ENCODE assay signal across 32 cellular contexts in genomic region chr7:109986701-109987100, GRCh38.
"Had no signal": no experiment of that assay in that cellular context is flagged by ENCODE, and none has a peak within 500 bp of the region (broad histone marks: within the 10 kb centered on the region; RNA-seq: fewer than 3 reads in every experiment).

No MANE protein-coding gene starts in this region.

- H3K27ac ChIP-seq: breast epithelium, epithelial cell of prostate, gastrocnemius medialis, hepatocyte, parathyroid adenoma, psoas muscle, thoracic aorta, uterus had no signal

- H3K27me3 ChIP-seq: breast epithelium, gastrocnemius medialis, hepatocyte, uterus had no signal

- H3K79me2 ChIP-seq: hepatocyte, parathyroid adenoma had no signal

- ATAC-seq: activated T-helper 17 cell treated with anti-CD3 and anti-CD28 coated beads, Interleukin-2, amount 50 U/mL, for 72 hours; gastrocnemius medialis; left cardiac atrium; psoas muscle; right cardiac atrium; stimulated activated effector memory CD8-positive, alpha-beta T cell treated with anti-CD3 and anti-CD28 coated beads, Interleukin-12 subunit alpha, Interleukin-12 subunit beta, amount 100 ng/mL, for 72 hours had no signal

- H3K4me1 ChIP-seq: breast epithelium, gastrocnemius medialis, parathyroid adenoma, psoas muscle, uterus had no signal

- H3K27ac Mint-ChIP-seq: activated T-cell treated with anti-CD3 and anti-CD28 coated beads, Interleukin-2, amount 50 U/mL, for 24 hours; activated T-helper 17 cell treated with anti-CD3 and anti-CD28 coated beads, Interleukin-2, amount 50 U/mL, for 72 hours; naive B cell; nephron progenitor cell; stimulated activated effector memory CD8-positive, alpha-beta T cell treated with anti-CD3 and anti-CD28 coated beads, Interleukin-12 subunit alpha, Interleukin-12 subunit beta, amount 100 ng/mL, for 72 hours; stimulated activated naive CD8-positive, alpha-beta T cell treated with anti-CD3 and anti-CD28 coated beads, Interleukin-15, Interleukin-2, amounts not matched to agents 100 ng/mL and 50 ng/mL, for 24 hours; T-helper 2 cell treated with Interferon-gamma antibody and Interleukin-4, amounts not matched to agents 5 μg/mL and 100 μg/mL, for 36 hours had no signal

- H3K4me2 ChIP-seq: hepatocyte had no signal

- DNase-seq: activated CD4-positive, alpha-beta T cell treated with anti-CD3 and anti-CD28 coated beads for 4 hours; activated CD4-positive, alpha-beta T cell treated with anti-CD3 and anti-CD28 coated beads, Interleukin-2, amount 50 U/mL, for 48 hours; activated CD4-positive, CD25-positive, alpha-beta regulatory T cell; activated CD8-positive, alpha-beta memory T cell treated with anti-CD3 and anti-CD28 coated beads for 24 hours; activated gamma-delta T cell treated with Interleukin-2 at 50 U/mL for 16 hours; activated naive CD4-positive, alpha-beta T cell treated with anti-CD3 and anti-CD28 coated beads, Interleukin-2, amount 50 U/mL, for 16 hours; activated T-cell treated with anti-CD3 and anti-CD28 coated beads, Interleukin-2, amount 50 U/mL, for 24 hours; amniotic stem cell; central memory CD4-positive, alpha-beta T cell; effector CD8-positive, alpha-beta T cell; gastrocnemius medialis; islet precursor cell; left cardiac atrium; mammary epithelial cell; naive B cell; nephron progenitor cell; nucleus accumbens; psoas muscle; right cardiac atrium; stimulated activated CD4-positive, alpha-beta T cell treated with anti-CD3 and anti-CD28 coated beads, Interleukin-4, amount 100 ng/mL, for 24 hours; T-helper 1 cell; trophoblast cell; uterus had no signal

- H3K4me3 ChIP-seq: breast epithelium, gastrocnemius medialis, hepatocyte, psoas muscle, thoracic aorta, uterus had no signal

- H3K4me1 Mint-ChIP-seq: activated T-helper 17 cell treated with anti-CD3 and anti-CD28 coated beads, Interleukin-2, amount 50 U/mL, for 72 hours; naive B cell; nephron progenitor cell; stimulated activated effector memory CD8-positive, alpha-beta T cell treated with anti-CD3 and anti-CD28 coated beads, Interleukin-12 subunit alpha, Interleukin-12 subunit beta, amount 100 ng/mL, for 72 hours had no signal

- H3K27me3 Mint-ChIP-seq: activated T-helper 17 cell treated with anti-CD3 and anti-CD28 coated beads, Interleukin-2, amount 50 U/mL, for 72 hours; naive B cell; stimulated activated naive CD8-positive, alpha-beta T cell treated with anti-CD3 and anti-CD28 coated beads, Interleukin-15, Interleukin-2, amounts not matched to agents 100 ng/mL and 50 ng/mL, for 24 hours had no signal

- H2AFZ ChIP-seq: hepatocyte, parathyroid adenoma had no signal

- H3K9me3 ChIP-seq: breast epithelium, gastrocnemius medialis, psoas muscle, thoracic aorta, uterus had no signal

- H3K9me3 Mint-ChIP-seq: activated T-cell treated with anti-CD3 and anti-CD28 coated beads, Interleukin-2, amount 50 U/mL, for 24 hours; T-helper 2 cell treated with Interferon-gamma antibody and Interleukin-4, amounts not matched to agents 5 μg/mL and 100 μg/mL, for 36 hours had no signal

- H3K36me3 Mint-ChIP-seq: naive B cell; stimulated activated effector memory CD8-positive, alpha-beta T cell treated with anti-CD3 and anti-CD28 coated beads, Interleukin-12 subunit alpha, Interleukin-12 subunit beta, amount 100 ng/mL, for 72 hours had no signal

- H3K4me3 Mint-ChIP-seq: activated T-cell treated with anti-CD3 and anti-CD28 coated beads, Interleukin-2, amount 50 U/mL, for 24 hours; activated T-helper 17 cell treated with anti-CD3 and anti-CD28 coated beads, Interleukin-2, amount 50 U/mL, for 72 hours; naive B cell; nephron progenitor cell; stimulated activated effector memory CD8-positive, alpha-beta T cell treated with anti-CD3 and anti-CD28 coated beads, Interleukin-12 subunit alpha, Interleukin-12 subunit beta, amount 100 ng/mL, for 72 hours; stimulated activated naive CD8-positive, alpha-beta T cell treated with anti-CD3 and anti-CD28 coated beads, Interleukin-15, Interleukin-2, amounts not matched to agents 100 ng/mL and 50 ng/mL, for 24 hours; T-helper 2 cell treated with Interferon-gamma antibody and Interleukin-4, amounts not matched to agents 5 μg/mL and 100 μg/mL, for 36 hours had no signal

- H3K36me3 ChIP-seq: breast epithelium, gastrocnemius medialis, thoracic aorta, uterus had no signal
